Comparison of ENCODE assay signal across 8 cellular contexts in the genomic region with DNA sequence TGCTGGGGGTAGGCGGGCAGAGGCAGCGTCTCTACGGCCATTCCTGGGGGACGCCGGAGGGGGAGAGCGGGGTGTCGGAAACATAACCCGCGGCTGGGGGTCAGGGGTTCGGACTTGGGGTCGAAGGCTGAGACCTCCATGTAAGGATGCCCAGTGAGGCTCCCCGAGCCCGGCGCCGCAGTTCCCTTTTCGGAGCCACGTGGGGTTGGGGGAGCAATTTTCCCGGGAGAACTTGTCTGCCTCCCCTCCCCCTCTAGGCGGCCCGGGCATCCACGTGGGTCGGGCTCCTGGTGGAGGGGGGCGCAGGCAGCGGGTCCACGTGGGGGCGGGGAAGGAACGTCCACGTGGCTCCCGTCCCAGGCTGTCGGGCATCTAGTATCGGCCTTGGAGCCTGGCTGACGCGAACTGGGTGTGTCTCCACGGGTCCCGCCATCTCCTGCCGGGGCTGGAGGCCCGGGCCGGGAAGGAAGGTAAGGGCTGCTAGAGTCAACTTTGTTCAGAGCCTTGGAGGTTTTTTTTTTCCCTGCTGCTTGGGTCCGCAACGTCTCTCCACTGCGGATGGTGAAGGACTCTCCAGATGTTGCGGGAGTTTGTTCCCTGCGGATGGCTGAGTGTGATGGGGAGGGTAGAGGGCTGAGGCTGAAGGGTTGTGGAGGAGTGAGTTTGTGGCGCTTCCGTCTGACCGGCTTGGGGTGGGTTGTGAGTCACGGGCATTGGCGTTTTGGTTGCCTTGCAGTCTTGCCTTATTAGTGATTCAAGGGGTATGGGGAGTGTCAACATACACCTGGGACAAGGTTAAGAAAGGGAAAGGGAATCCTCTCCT. TPM values are rescaled to one million over a fixed set of nuclear protein-coding genes. Genes with fewer than 3 reads are reported as not detected.
DNase-seq lines count a peak whose midpoint lies in the region; ATAC-seq and TF ChIP-seq lines count a peak whose summit lies in the region.

No MANE protein-coding gene starts in this region.

- TF ChIP-seq CTCF in SK-N-SH (IDR thresholded peaks at IDR 0.05) (no peak), right atrium auricular region (IDR thresholded peaks at IDR 0.05) (peak in 1 of 2 donors; percentile 12), uterus (IDR thresholded peaks at IDR 0.05) (no peak)

- WGBS in SK-N-SH (ENCODE audit: low lambda C conversion rate) = under 1% methylated on average over 11 of the region's 48 CpGs

- H2AFZ ChIP-seq in SK-N-SH (ENCODE audit: low read depth) = peak overlapping the region; percentile 63

- H3K9ac ChIP-seq in SK-N-SH = peak overlapping the region; percentile 97

- peaks cover 10% of the 10 kb centered on the region for H3F3A ChIP-seq in SK-N-SH (replicated peaks; ENCODE audit: insufficient read depth)

- POLR2A ChIA-PET in SK-N-SH (lab: Yijun Ruan, JAX) = no interaction called here

- peaks cover 58% of the 10 kb centered on the region for H3K79me2 ChIP-seq in SK-N-SH (ENCODE audit: insufficient read depth)

- peaks cover 47% of the 10 kb centered on the region for H4K20me1 ChIP-seq in SK-N-SH (ENCODE audit: insufficient read depth)

- no peak for ATAC-seq in GM19455 (IDR thresholded peaks at IDR 0.05; ENCODE audit: unreplicated experiment)

- H3K9me3 ChIP-seq in SK-N-SH (no peaks in the 10 kb centered on the region), right atrium auricular region (no peaks in the 10 kb centered on the region), uterus (no peaks in the 10 kb centered on the region)

- H3K27ac ChIP-seq in SK-N-SH (ENCODE audit: low read depth in 2 of 2, low read length in 1 of 2) = peak overlapping the region; percentile 80 to 91
- H3K27ac ChIP-seq in right atrium auricular region = peak overlapping the region; percentile 93 to 97
- peak overlapping the region; percentile 74 to 93 for H3K27ac ChIP-seq in uterus

- H3K4me1 ChIP-seq in SK-N-SH (ENCODE audit: control insufficient read depth in 1 of 2, insufficient read depth in 2 of 2, low read depth in 1 of 2, low read length in 1 of 2) = peaks cover 13 to 18% of the 10 kb centered on the region in 2 experiments; a peak in 2 of 4 replicates
- peaks cover 0 to 49% of the 10 kb centered on the region in 2 donors for H3K4me1 ChIP-seq in right atrium auricular region
- H3K4me1 ChIP-seq in uterus = peaks cover 0 to 8% of the 10 kb centered on the region in 2 donors

- peaks cover 14 to 16% of the 10 kb centered on the region in 2 experiments for H3K36me3 ChIP-seq in SK-N-SH (replicated peaks in 1 of 2; ENCODE audit: control insufficient read depth in 1 of 2, insufficient read depth in 2 of 2, low read length in 1 of 2)
- peaks cover 10% of the 10 kb centered on the region for H3K36me3 ChIP-seq in right atrium auricular region
- H3K36me3 ChIP-seq in uterus = no peaks in the 10 kb centered on the region

- intact Hi-C loops in posterior vena cava (cut with DNase I) = no loop called here
- intact Hi-C loops in uterus (cut with DNase I; ENCODE audit: low total_unique reads) = no loop called here

- H3K9me2 ChIP-seq in SK-N-SH = no peaks in the 10 kb centered on the region

- no peak for TF ChIP-seq RAD21 in SK-N-SH (IDR thresholded peaks at IDR 0.05; ENCODE audit: low read length)

- CTCF ChIA-PET in SK-N-SH (lab: Yijun Ruan, JAX) = interaction anchor here (1.5 kb wide), 1 partner anchor 10 kb away, joined by 4 read pairs; no protein-coding TSS in a partner anchor

- peak overlapping the region; percentile 69 for H3K4me2 ChIP-seq in SK-N-SH

- H3K27me3 ChIP-seq in SK-N-SH (ENCODE audit: insufficient read depth) (no peaks in the 10 kb centered on the region), right atrium auricular region (no peaks in the 10 kb centered on the region), uterus (no peaks in the 10 kb centered on the region)

- H3K4me3 ChIP-seq in SK-N-SH (ENCODE audit: low read depth in 2 of 2, low read length in 1 of 2) = peak overlapping the region; percentile 90 to 99
- peak overlapping the region; percentile 94 to 95 for H3K4me3 ChIP-seq in right atrium auricular region
- peak overlapping the region; percentile 74 to 99 for H3K4me3 ChIP-seq in uterus

- TF ChIP-seq EP300 in SK-N-SH (IDR thresholded peaks at IDR 0.05; ENCODE audit: borderline replicate concordance in 1 of 2, low read depth in 1 of 2, low read length in 1 of 2) = no peak

- DNase-seq in ELF-1 (ENCODE audit: low read depth, low spot score) (peak; percentile 67), HPDE6-E6E7 (ENCODE audit: extremely low spot score) (peak; percentile 85), SK-N-SH (peak; percentile 91), amygdala (lab: John Stamatoyannopoulos, UW) (peak in 51 of 56 donors; percentile 20 to 84 (median 67)), right atrium auricular region (ENCODE audit: low spot score) (no peak), posterior vena cava (ENCODE audit: low spot score) (peak; percentile 94), uterus (peak; percentile 71 to 81)

- TF ChIP-seq POLR2A in uterus (IDR thresholded peaks at IDR 0.05) = no peak

TF ChIP-seq in SK-N-SH, 30 proteins besides CTCF, POLR2A, EP300 and RAD21 (continues in another document):
- TF ChIP-seq MXI1 (IDR thresholded peaks at IDR 0.05; ENCODE audit: low read depth, low read length) (peak; percentile 99), NRF1 (IDR thresholded peaks at IDR 0.05; ENCODE audit: low read depth, low read length) (no peak), EZH2phosphoT487 (IDR thresholded peaks at IDR 0.05; ENCODE audit: borderline replicate concordance, low read depth) (no peak), CHD2 (IDR thresholded peaks at IDR 0.05; ENCODE audit: low read length, partially characterized antibody) (peak; percentile 94), SIN3A (IDR thresholded peaks at IDR 0.05; ENCODE audit: borderline replicate concordance, low read depth, low read length) (peak; percentile 94), FOSL2 (IDR thresholded peaks at IDR 0.05; ENCODE audit: borderline replicate concordance, low read depth) (0 out of 2 replicates have a peak, but pooled peaks have one; percentile 7), TCF12 (IDR thresholded peaks at IDR 0.05) (peak; percentile 32; the same call in 1 of the 2 replicates), TEAD4 (IDR thresholded peaks at IDR 0.05; ENCODE audit: borderline replicate concordance, insufficient read depth) (no peak)
- TF ChIP-seq, protein P1, sequence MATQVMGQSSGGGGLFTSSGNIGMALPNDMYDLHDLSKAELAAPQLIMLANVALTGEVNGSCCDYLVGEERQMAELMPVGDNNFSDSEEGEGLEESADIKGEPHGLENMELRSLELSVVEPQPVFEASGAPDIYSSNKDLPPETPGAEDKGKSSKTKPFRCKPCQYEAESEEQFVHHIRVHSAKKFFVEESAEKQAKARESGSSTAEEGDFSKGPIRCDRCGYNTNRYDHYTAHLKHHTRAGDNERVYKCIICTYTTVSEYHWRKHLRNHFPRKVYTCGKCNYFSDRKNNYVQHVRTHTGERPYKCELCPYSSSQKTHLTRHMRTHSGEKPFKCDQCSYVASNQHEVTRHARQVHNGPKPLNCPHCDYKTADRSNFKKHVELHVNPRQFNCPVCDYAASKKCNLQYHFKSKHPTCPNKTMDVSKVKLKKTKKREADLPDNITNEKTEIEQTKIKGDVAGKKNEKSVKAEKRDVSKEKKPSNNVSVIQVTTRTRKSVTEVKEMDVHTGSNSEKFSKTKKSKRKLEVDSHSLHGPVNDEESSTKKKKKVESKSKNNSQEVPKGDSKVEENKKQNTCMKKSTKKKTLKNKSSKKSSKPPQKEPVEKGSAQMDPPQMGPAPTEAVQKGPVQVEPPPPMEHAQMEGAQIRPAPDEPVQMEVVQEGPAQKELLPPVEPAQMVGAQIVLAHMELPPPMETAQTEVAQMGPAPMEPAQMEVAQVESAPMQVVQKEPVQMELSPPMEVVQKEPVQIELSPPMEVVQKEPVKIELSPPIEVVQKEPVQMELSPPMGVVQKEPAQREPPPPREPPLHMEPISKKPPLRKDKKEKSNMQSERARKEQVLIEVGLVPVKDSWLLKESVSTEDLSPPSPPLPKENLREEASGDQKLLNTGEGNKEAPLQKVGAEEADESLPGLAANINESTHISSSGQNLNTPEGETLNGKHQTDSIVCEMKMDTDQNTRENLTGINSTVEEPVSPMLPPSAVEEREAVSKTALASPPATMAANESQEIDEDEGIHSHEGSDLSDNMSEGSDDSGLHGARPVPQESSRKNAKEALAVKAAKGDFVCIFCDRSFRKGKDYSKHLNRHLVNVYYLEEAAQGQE (IDR thresholded peaks at IDR 0.05; ENCODE audit: low read depth, low read length) = no peak
- TF ChIP-seq, protein P2, sequence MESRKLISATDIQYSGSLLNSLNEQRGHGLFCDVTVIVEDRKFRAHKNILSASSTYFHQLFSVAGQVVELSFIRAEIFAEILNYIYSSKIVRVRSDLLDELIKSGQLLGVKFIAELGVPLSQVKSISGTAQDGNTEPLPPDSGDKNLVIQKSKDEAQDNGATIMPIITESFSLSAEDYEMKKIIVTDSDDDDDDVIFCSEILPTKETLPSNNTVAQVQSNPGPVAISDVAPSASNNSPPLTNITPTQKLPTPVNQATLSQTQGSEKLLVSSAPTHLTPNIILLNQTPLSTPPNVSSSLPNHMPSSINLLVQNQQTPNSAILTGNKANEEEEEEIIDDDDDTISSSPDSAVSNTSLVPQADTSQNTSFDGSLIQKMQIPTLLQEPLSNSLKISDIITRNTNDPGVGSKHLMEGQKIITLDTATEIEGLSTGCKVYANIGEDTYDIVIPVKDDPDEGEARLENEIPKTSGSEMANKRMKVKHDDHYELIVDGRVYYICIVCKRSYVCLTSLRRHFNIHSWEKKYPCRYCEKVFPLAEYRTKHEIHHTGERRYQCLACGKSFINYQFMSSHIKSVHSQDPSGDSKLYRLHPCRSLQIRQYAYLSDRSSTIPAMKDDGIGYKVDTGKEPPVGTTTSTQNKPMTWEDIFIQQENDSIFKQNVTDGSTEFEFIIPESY (IDR thresholded peaks at IDR 0.05; ENCODE audit: borderline replicate concordance, low read depth) = no peak

RNA-seq across cellular contexts. Expression of a gene that starts 0.7 kb away (rescaled TPM):
- 22.6 and 23.1 TPM in 2 replicates for polyA plus RNA-seq in SK-N-SH (2012; rRNA removed)
- 9.6 and 13.0 TPM in 2 replicates for polyA plus RNA-seq in SK-N-SH (2012; cell fraction: cytosol; rRNA removed)
- 77.6 and 92.4 TPM in 2 replicates for polyA plus RNA-seq in SK-N-SH (2012; cell fraction: nucleus; rRNA removed)
- 10 to 100 TPM; 10.9 to 20.6 TPM for total RNA-seq in right atrium auricular region
- total RNA-seq in posterior vena cava = 10 to 100 TPM; 21.7 to 32.8 TPM
- 10 to 100 TPM in 3 of 4 donors, 1 to 10 TPM in 1; 1.8 to 58.2 (median 15.5) TPM for total RNA-seq in uterus

RNA-seq across cellular contexts. Expression of a gene that starts 13.4 kb away (rescaled TPM):
- polyA plus RNA-seq in SK-N-SH (2012; rRNA removed) = 85.9 and 113 TPM in 2 replicates
- 31.9 and 39.8 TPM in 2 replicates for polyA plus RNA-seq in SK-N-SH (2012; cell fraction: cytosol; rRNA removed)
- 361 and 398 TPM in 2 replicates for polyA plus RNA-seq in SK-N-SH (2012; cell fraction: nucleus; rRNA removed)
- total RNA-seq in right atrium auricular region = 10 to 100 TPM; 32.2 to 59.7 TPM
- total RNA-seq in posterior vena cava = 10 to 100 TPM; 28.9 to 32.7 TPM
- total RNA-seq in uterus = 100 to 1,000 TPM in 1 of 4 donors, 10 to 100 TPM in 3; 17.4 to 121 (median 43.8) TPM

RNA-seq across cellular contexts. Expression of a gene that starts 18.6 kb away (rescaled TPM):
- 71.8 and 94.6 TPM in 2 replicates for polyA plus RNA-seq in SK-N-SH (2012; rRNA removed)
- 83.4 and 99.2 TPM in 2 replicates for polyA plus RNA-seq in SK-N-SH (2012; cell fraction: cytosol; rRNA removed)
- polyA plus RNA-seq in SK-N-SH (2012; cell fraction: nucleus; rRNA removed) = 79.8 and 108 TPM in 2 replicates
- 10 to 100 TPM; 42.2 to 47.8 TPM for total RNA-seq in right atrium auricular region
- 10 to 100 TPM; 32.6 to 38.6 TPM for total RNA-seq in posterior vena cava
- total RNA-seq in uterus = 10 to 100 TPM; 15.4 to 54.0 (median 27.4) TPM
